9 cellular contexts compared by ENCODE assay signal in genomic region chr12:56267443-56268071, GRCh38. TPM values are rescaled to one million over a fixed set of nuclear protein-coding genes. Genes with fewer than 3 reads are reported as not detected.
DNase-seq lines count a peak whose midpoint lies in the region; ATAC-seq and TF ChIP-seq lines count a peak whose summit lies in the region.
"Had no signal": no experiment of that assay in that cellular context is flagged by ENCODE, and none has a peak within 500 bp of the region (broad histone marks: within the 10 kb centered on the region; RNA-seq: fewer than 3 reads in every experiment).

No MANE protein-coding gene starts in this region.

- H3K36me3 Mint-ChIP-seq in activated CD8-positive, alpha-beta memory T cell treated with anti-CD3 and anti-CD28 coated beads, Interleukin-2, amount 10 ng/mL, durations not matched to agents 7 days and 5 days, result peaks cover 5% of the 10 kb centered on the region

- in situ Hi-C loops in mammary epithelial cell (cut with MboI; ENCODE audit: low sequenced_read_pairs in 2 of 2), result no loop called here

- no TSS peak for BruUV-seq in mammary epithelial cell (replicated peaks; lab: Mats Ljungman, UMichigan)

- H3K4me1 ChIP-seq in mammary epithelial cell (ENCODE audit: insufficient read depth, low read length) (peaks cover 14% of the 10 kb centered on the region), liver (ENCODE audit: control insufficient read depth in 4 of 4, insufficient read depth in 4 of 4, low read length in 3 of 4) (peaks cover 2 to 53% (median 39%) of the 10 kb centered on the region in 4 donors), tibial artery (peaks cover 0 to 34% (median 19%) of the 10 kb centered on the region in 4 donors)

- 54% methylated on average over 11 of the region's 21 CpGs for WGBS in mammary epithelial cell (ENCODE audit: low coverage, missing lambda C conversion rate)
- 13% methylated on average over 21 of the region's 21 CpGs for WGBS in liver

- no peaks in the 10 kb centered on the region for H4K20me1 ChIP-seq in mammary epithelial cell (ENCODE audit: insufficient read depth, low read length)

- intact Hi-C loops in mammary epithelial cell (cut with micrococcal nuclease) (loop anchor here (2.0 kb wide), 1 partner anchor 65 kb away; the partner anchor contains the start of gene PAN2), tibial artery (cut with DNase I; ENCODE audit: low total_unique reads) (no loop called here)

- CTCF ChIA-PET in activated CD8-positive, alpha-beta memory T cell treated with anti-CD3 and anti-CD28 coated beads, Interleukin-2, amount 10 ng/mL, durations not matched to agents 7 days and 5 days (lab: Charles Lee), result interaction anchor here (1.2 to 6.0 kb wide), 12 partner anchors 10 to 201 kb away, joined by 3 to 45 read pairs (median 10); partner anchors contain the start of genes ANKRD52, RNF41, SMARCC2 and SPRYD4
- CTCF ChIA-PET in mammary epithelial cell (lab: Charles Lee; ENCODE audit: low non-redundant PET), result no interaction called here

- no peak for DNase-seq in activated CD8-positive, alpha-beta memory T cell treated with anti-CD3 and anti-CD28 coated beads, Interleukin-2, amount 10 ng/mL, durations not matched to agents 7 days and 5 days
- no peak for DNase-seq in activated CD8-positive, alpha-beta memory T cell treated with anti-CD3 and anti-CD28 coated beads, Interleukin-2, amount 50 U/mL, for 48 hours
- peak; percentile 63 for DNase-seq in HuH-7.5 (ENCODE audit: low spot score)
- no peak for DNase-seq in mammary epithelial cell
- no peak for DNase-seq in tibial artery
- no peak for DNase-seq in NAMALWA (ENCODE audit: low spot score)
- no peak for DNase-seq in NCI-H510A (lab: John Stamatoyannopoulos, UW)

- no peak for ATAC-seq in activated CD8-positive, alpha-beta memory T cell treated with anti-CD3 and anti-CD28 coated beads, Interleukin-2, amount 10 ng/mL, durations not matched to agents 7 days and 5 days

- peak in 1 of 2 donors; percentile 16 for TF ChIP-seq RAD21 in liver (IDR thresholded peaks at IDR 0.05)

- peak overlapping the region; percentile 94 for H3K4me2 ChIP-seq in mammary epithelial cell (ENCODE audit: insufficient read depth, low read depth, low read length)

- H3K27me3 Mint-ChIP-seq in activated CD8-positive, alpha-beta memory T cell treated with anti-CD3 and anti-CD28 coated beads, Interleukin-2, amount 10 ng/mL, durations not matched to agents 7 days and 5 days, result no peaks in the 10 kb centered on the region

- H3K27ac ChIP-seq in mammary epithelial cell (ENCODE audit: insufficient read depth, low read depth, low read length) (no peak overlapping the region), liver (ENCODE audit: low read depth in 1 of 2, low read length in 2 of 2) (peak overlapping the region; percentile 93 to 97), tibial artery (peak overlapping the region; percentile 83 to 92)

- H3K9me3 ChIP-seq in mammary epithelial cell (replicated peaks; ENCODE audit: insufficient read depth, low read length) (no peaks in the 10 kb centered on the region), liver (ENCODE audit: control insufficient read depth in 4 of 4, low read length in 3 of 4) (no peaks in the 10 kb centered on the region), tibial artery (no peaks in the 10 kb centered on the region)

- peak overlapping the region; percentile 85 for H3K4me3 Mint-ChIP-seq in activated CD8-positive, alpha-beta memory T cell treated with anti-CD3 and anti-CD28 coated beads, Interleukin-2, amount 10 ng/mL, durations not matched to agents 7 days and 5 days

- no peaks in the 10 kb centered on the region for H3K27me3 ChIP-seq in mammary epithelial cell (ENCODE audit: insufficient read depth, low read length)
- no peaks in the 10 kb centered on the region for H3K27me3 ChIP-seq in liver (ENCODE audit: control insufficient read depth in 4 of 4, insufficient read depth in 4 of 4, low read length in 3 of 4)
- no peaks in the 10 kb centered on the region for H3K27me3 ChIP-seq in tibial artery

- H3K4me1 Mint-ChIP-seq in activated CD8-positive, alpha-beta memory T cell treated with anti-CD3 and anti-CD28 coated beads, Interleukin-2, amount 10 ng/mL, durations not matched to agents 7 days and 5 days, result peaks cover 19% of the 10 kb centered on the region

- no peaks in the 10 kb centered on the region for H3K79me2 ChIP-seq in mammary epithelial cell (ENCODE audit: insufficient read depth, low read length)

- TF ChIP-seq CTCF in mammary epithelial cell (conservative IDR thresholded peaks at IDR 0.05 in 1 of 2, IDR thresholded peaks at IDR 0.05 in 1 of 2; ENCODE audit: extremely low read depth in 1 of 2, insufficient read depth in 1 of 2, low read depth in 1 of 2, low read length in 2 of 2), result no peak
- TF ChIP-seq CTCF in liver (IDR thresholded peaks at IDR 0.05; ENCODE audit: low read depth, low read length, missing input control), result no peak
- TF ChIP-seq CTCF in tibial artery (IDR thresholded peaks at IDR 0.05), result no peak

- H3K9me3 Mint-ChIP-seq in activated CD8-positive, alpha-beta memory T cell treated with anti-CD3 and anti-CD28 coated beads, Interleukin-2, amount 10 ng/mL, durations not matched to agents 7 days and 5 days (ENCODE audit: low read depth), result no peaks in the 10 kb centered on the region

- dilution Hi-C loops in mammary epithelial cell (cut with HindIII; ENCODE audit: low sequenced_read_pairs), result no loop called here

- H3K36me3 ChIP-seq in mammary epithelial cell (ENCODE audit: insufficient read depth, low read length) (peaks cover 14% of the 10 kb centered on the region), liver (ENCODE audit: control insufficient read depth in 4 of 4, insufficient read depth in 3 of 4, low read depth in 1 of 4, low read length in 3 of 4) (peaks cover 0 to 11% (median 7%) of the 10 kb centered on the region in 4 donors), tibial artery (peaks cover 3 to 32% (median 9%) of the 10 kb centered on the region in 3 donors)

- H3K4me3 ChIP-seq in mammary epithelial cell (replicated peaks in 1 of 3; ENCODE audit: insufficient read depth in 1 of 3, low read depth in 2 of 3, low read length in 3 of 3), result peak overlapping the region; percentile 43 to 95 (median 74)
- H3K4me3 ChIP-seq in liver (ENCODE audit: low read depth in 1 of 3, low read length in 3 of 3), result peak overlapping the region; percentile 79 to 91 (median 86)
- H3K4me3 ChIP-seq in tibial artery, result peak overlapping the region; percentile 59 to 73

- peak overlapping the region; percentile 96 for H2AFZ ChIP-seq in mammary epithelial cell (ENCODE audit: low read depth, low read length)

- peak overlapping the region; percentile 68 for H3K27ac Mint-ChIP-seq in activated CD8-positive, alpha-beta memory T cell treated with anti-CD3 and anti-CD28 coated beads, Interleukin-2, amount 10 ng/mL, durations not matched to agents 7 days and 5 days

- H3K9ac ChIP-seq in mammary epithelial cell (ENCODE audit: insufficient read depth, low read length) (no peak overlapping the region), liver (ENCODE audit: low read depth in 1 of 2, low read length in 2 of 2) (peak overlapping the region in 1 of 2 donors; percentile 56)

TF ChIP-seq in liver, 16 proteins besides CTCF, POLR2A, EP300 and RAD21:
- TF ChIP-seq EGR1 (IDR thresholded peaks at IDR 0.05; ENCODE audit: low read depth in 2 of 2), result no peak
- peak; percentile 96 to 99 for TF ChIP-seq RXRA (IDR thresholded peaks at IDR 0.05)
- TF ChIP-seq HNF4A (conservative IDR thresholded peaks at IDR 0.05), result peak; percentile 52 to 60
- peak; percentile 17 for TF ChIP-seq SP1 (IDR thresholded peaks at IDR 0.05)
- peak; percentile 23 for TF ChIP-seq YY1 (IDR thresholded peaks at IDR 0.05)
- TF ChIP-seq, protein P1, sequence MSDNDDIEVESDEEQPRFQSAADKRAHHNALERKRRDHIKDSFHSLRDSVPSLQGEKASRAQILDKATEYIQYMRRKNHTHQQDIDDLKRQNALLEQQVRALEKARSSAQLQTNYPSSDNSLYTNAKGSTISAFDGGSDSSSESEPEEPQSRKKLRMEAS (IDR thresholded peaks at IDR 0.05), result no peak
- peak; percentile 89 for TF ChIP-seq NR2F2 (IDR thresholded peaks at IDR 0.05)

RNA-seq across cellular contexts. Expression of gene COQ10A, which starts 0.8 kb away (rescaled TPM):
- total RNA-seq in activated CD8-positive, alpha-beta memory T cell treated with anti-CD3 and anti-CD28 coated beads, Interleukin-2, amount 10 ng/mL, durations not matched to agents 7 days and 5 days, result 10 to 100 TPM; 16.0 to 17.4 TPM
- total RNA-seq in mammary epithelial cell (1 to 10 TPM; 3.7 to 4.2 TPM), liver (10 to 100 TPM in 1 of 2 donors, 1 to 10 TPM in 1; 3.2 to 40.7 TPM)
- polyA plus RNA-seq in mammary epithelial cell (8.0 TPM), liver (10 to 100 TPM in 1 of 2 donors, 1 to 10 TPM in 1; 9.5 to 21.6 TPM)
- not detected for polyA minus RNA-seq in mammary epithelial cell

RNA-seq across cellular contexts. Expression of gene ANKRD52, which starts 9.4 kb away (rescaled TPM):
- total RNA-seq in activated CD8-positive, alpha-beta memory T cell treated with anti-CD3 and anti-CD28 coated beads, Interleukin-2, amount 10 ng/mL, durations not matched to agents 7 days and 5 days, result 10 to 100 TPM; 66.9 to 68.3 TPM
- total RNA-seq in mammary epithelial cell (10 to 100 TPM; 22.8 to 45.2 TPM), liver (10 to 100 TPM in 1 of 2 donors, 1 to 10 TPM in 1; 8.3 to 13.6 TPM)
- polyA plus RNA-seq in mammary epithelial cell (18.0 TPM), liver (10 to 100 TPM in 1 of 2 donors, 1 to 10 TPM in 1; 5.4 to 10.3 TPM)
- polyA minus RNA-seq in mammary epithelial cell, result 141 TPM

RNA-seq across cellular contexts. Expression of gene CS, which starts 32.6 kb away (rescaled TPM):
- total RNA-seq in activated CD8-positive, alpha-beta memory T cell treated with anti-CD3 and anti-CD28 coated beads, Interleukin-2, amount 10 ng/mL, durations not matched to agents 7 days and 5 days, result 100 to 1,000 TPM; 174 to 242 TPM
- total RNA-seq in mammary epithelial cell, result 100 to 1,000 TPM in 1 of 2 donors, 10 to 100 TPM in 1; 81.4 to 169 TPM
- polyA plus RNA-seq in mammary epithelial cell, result 134 TPM
- 445 TPM for polyA minus RNA-seq in mammary epithelial cell
- 10 to 100 TPM; 59.0 to 79.9 TPM for total RNA-seq in liver
- polyA plus RNA-seq in liver, result 10 to 100 TPM; 33.8 to 36.0 TPM

RNA-seq across cellular contexts. Expression of gene SLC39A5, which starts 37.7 kb away (rescaled TPM):
- total RNA-seq in activated CD8-positive, alpha-beta memory T cell treated with anti-CD3 and anti-CD28 coated beads, Interleukin-2, amount 10 ng/mL, durations not matched to agents 7 days and 5 days, result under 1 TPM; 0.87 to 0.96 TPM
- under 1 TPM in 1 of 2 donors, not detected in 1; 0.45 TPM for total RNA-seq in mammary epithelial cell
- not detected for polyA plus RNA-seq in mammary epithelial cell
- polyA minus RNA-seq in mammary epithelial cell, result not detected
- total RNA-seq in liver, result 100 to 1,000 TPM; 157 to 195 TPM
- 100 to 1,000 TPM; 125 to 126 TPM for polyA plus RNA-seq in liver
- total RNA-seq: frontal cortex had no signal

RNA-seq across cellular contexts. Expression of gene NABP2, which starts 43.4 kb away (rescaled TPM):
- 10 to 100 TPM; 62.8 to 80.6 TPM for total RNA-seq in activated CD8-positive, alpha-beta memory T cell treated with anti-CD3 and anti-CD28 coated beads, Interleukin-2, amount 10 ng/mL, durations not matched to agents 7 days and 5 days
- total RNA-seq in mammary epithelial cell (10 to 100 TPM; 18.3 to 37.5 TPM), liver (10 to 100 TPM; 10.8 to 13.1 TPM)
- polyA plus RNA-seq in mammary epithelial cell (61.2 TPM), liver (10 to 100 TPM; 12.1 to 14.5 TPM)
- 25.3 TPM for polyA minus RNA-seq in mammary epithelial cell
